ENCODE assay signal across 8 cellular contexts in the genomic region with DNA sequence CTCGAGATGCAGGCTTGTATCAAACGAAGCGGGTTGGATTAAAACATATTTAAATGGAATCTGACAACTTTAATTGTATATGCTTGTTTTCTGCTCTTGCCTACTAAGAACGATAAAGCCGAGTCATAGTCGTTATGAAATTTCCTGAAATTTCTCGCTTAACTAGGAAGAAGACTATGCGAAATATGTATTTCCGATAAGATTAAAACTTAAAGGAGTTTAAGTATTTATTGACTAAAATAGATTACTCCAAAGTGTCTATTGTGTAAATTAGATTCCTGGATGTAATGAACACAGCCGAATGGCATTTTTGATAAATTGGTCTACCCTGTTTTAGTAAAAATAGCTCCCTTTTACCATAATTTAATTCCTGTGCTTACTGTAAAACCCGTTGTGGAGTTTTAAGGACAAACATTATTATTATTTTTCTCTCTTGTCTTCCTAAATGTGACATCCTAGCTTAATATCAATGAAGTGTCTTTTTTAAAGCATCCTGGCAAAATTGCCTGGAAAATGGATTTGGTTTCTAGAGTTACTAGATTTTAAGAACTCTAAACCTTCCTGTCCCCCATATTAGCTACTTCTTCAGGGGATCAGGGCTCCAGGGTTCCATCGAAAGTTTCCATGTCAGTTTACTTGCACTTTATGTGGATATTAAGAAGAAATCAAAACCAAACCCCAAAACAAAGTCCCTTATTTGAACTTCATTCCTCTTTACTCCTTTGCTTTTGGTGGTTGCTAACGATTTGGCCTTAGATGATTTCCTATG.
DNase-seq lines count a peak whose midpoint lies in the region; ATAC-seq and TF ChIP-seq lines count a peak whose summit lies in the region.

No MANE protein-coding gene starts in this region.

- peak overlapping the region; percentile 98 for H3K9ac ChIP-seq in BLaER1
- peak overlapping the region in 1 of 2 donors; percentile 43 for H3K9ac ChIP-seq in duodenal mucosa (ENCODE audit: low read depth in 1 of 2, low read length in 2 of 2)

- H3K4me1 Mint-ChIP-seq in nephron: peaks cover 53% of the 10 kb centered on the region

- H3K36me3 ChIP-seq in BLaER1 (peaks cover 15% of the 10 kb centered on the region), duodenal mucosa (ENCODE audit: control insufficient read depth in 1 of 2, insufficient read depth in 2 of 2, low read length in 2 of 2) (no peaks in the 10 kb centered on the region)

- H3K9me3 Mint-ChIP-seq in nephron: no peaks in the 10 kb centered on the region

- no peaks in the 10 kb centered on the region for H3K36me3 Mint-ChIP-seq in nephron (ENCODE audit: low read depth)

- no peak for ATAC-seq in GM19397 (IDR thresholded peaks at IDR 0.05; ENCODE audit: unreplicated experiment)
- ATAC-seq in HG03571 (IDR thresholded peaks at IDR 0.05; ENCODE audit: unreplicated experiment): no peak

- DNase-seq in LNCaP clone FGC (ENCODE audit: low read depth) (no peak), NCI-H1092 treated with DMSO at 0.1 percent for 48 hours (lab: John Stamatoyannopoulos, UW) (no peak)
- DNase-seq in effector CD4-positive, alpha-beta T cell: no peak

- H3K27ac ChIP-seq in BLaER1 (peak overlapping the region; percentile 98), duodenal mucosa (ENCODE audit: low read depth, low read length) (no peak overlapping the region)

- H3K9me3 ChIP-seq in BLaER1 (no peaks in the 10 kb centered on the region), duodenal mucosa (ENCODE audit: control insufficient read depth in 1 of 2, low read length in 2 of 2) (no peaks in the 10 kb centered on the region)

- peaks cover 64% of the 10 kb centered on the region for H4K20me1 ChIP-seq in BLaER1

- TF ChIP-seq CTCF in LNCaP clone FGC (IDR thresholded peaks at IDR 0.05; ENCODE audit: control insufficient read depth, extremely low read depth, insufficient read depth) (no peak), nephron (IDR thresholded peaks at IDR 0.05; ENCODE audit: unreplicated experiment in 3 of 3) (no peak)

- peaks cover 10% of the 10 kb centered on the region for H3K27me3 Mint-ChIP-seq in nephron (ENCODE audit: low read depth)

- H3K4me1 ChIP-seq in BLaER1 (peaks cover 68% of the 10 kb centered on the region), duodenal mucosa (ENCODE audit: control insufficient read depth in 1 of 2, insufficient read depth in 2 of 2, low read length in 2 of 2) (peaks cover 7 to 12% of the 10 kb centered on the region in 2 donors)

- peak overlapping the region; percentile 92 for H3K4me2 ChIP-seq in BLaER1

- no peaks in the 10 kb centered on the region for H3K27me3 ChIP-seq in BLaER1
- no peaks in the 10 kb centered on the region for H3K27me3 ChIP-seq in duodenal mucosa (ENCODE audit: control insufficient read depth in 1 of 2, insufficient read depth in 2 of 2, low read length in 2 of 2)

- peak overlapping the region; percentile 86 to 95 (median 92) for H3K4me3 Mint-ChIP-seq in nephron

- peak overlapping the region; percentile 68 to 89 (median 84) for H3K27ac Mint-ChIP-seq in nephron

- peak overlapping the region; percentile 99 for H3K4me3 ChIP-seq in BLaER1
- peak overlapping the region; percentile 65 for H3K4me3 ChIP-seq in LNCaP clone FGC (ENCODE audit: low read depth, low read length)
- peak overlapping the region; percentile 38 to 66 for H3K4me3 ChIP-seq in duodenal mucosa (ENCODE audit: low read depth in 1 of 2, low read length in 2 of 2)
